21 cellular contexts compared by ENCODE assay signal in the genomic region with DNA sequence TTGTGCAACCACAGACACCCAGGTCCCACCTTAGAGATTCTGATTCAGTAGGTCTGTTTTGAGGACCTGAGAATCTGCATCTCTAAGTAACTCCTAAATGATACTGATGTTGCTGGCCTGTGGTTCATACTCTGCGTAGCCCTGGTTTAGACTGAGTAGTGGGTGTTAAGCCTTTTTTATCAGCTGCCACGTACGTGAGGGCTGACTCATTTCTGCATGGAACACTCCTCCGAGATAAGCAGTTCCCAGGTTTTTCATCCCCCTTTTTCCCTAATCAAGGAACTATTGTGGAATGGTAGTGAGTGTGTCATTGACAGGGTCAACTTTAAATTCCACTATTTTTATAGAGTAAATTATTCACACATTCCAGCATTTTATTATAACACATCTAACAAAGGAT.
"Had no signal": no experiment of that assay in that cellular context is flagged by ENCODE, and none has a peak within 500 bp of the region (broad histone marks: within the 10 kb centered on the region; RNA-seq: fewer than 3 reads in every experiment).

No MANE protein-coding gene starts in this region.

- H3K27ac ChIP-seq: body of pancreas, gastrocnemius medialis, parathyroid adenoma, suprapubic skin had no signal

- ATAC-seq: activated CD4-positive, alpha-beta T cell treated with anti-CD3 and anti-CD28 coated beads for 36 hours; body of pancreas; gastrocnemius medialis; naive thymus-derived CD8-positive, alpha-beta T cell; stimulated activated naive CD8-positive, alpha-beta T cell treated with anti-CD3 and anti-CD28 coated beads, Interleukin-15, amount 100 ng/mL, for 72 hours; WTC11 had no signal

- H3K27me3 Mint-ChIP-seq: activated CD4-positive, alpha-beta memory T cell treated with anti-CD3 and anti-CD28 coated beads for 36 hours; activated CD4-positive, alpha-beta T cell treated with anti-CD3 and anti-CD28 coated beads for 36 hours; activated naive CD8-positive, alpha-beta T cell; naive thymus-derived CD8-positive, alpha-beta T cell; stimulated activated naive CD8-positive, alpha-beta T cell treated with anti-CD3 and anti-CD28 coated beads, Interleukin-15, amount 100 ng/mL, for 72 hours; type B pancreatic cell had no signal

- H3K27me3 ChIP-seq: body of pancreas, dorsolateral prefrontal cortex, gastrocnemius medialis, suprapubic skin had no signal

- H3K27ac Mint-ChIP-seq: activated CD4-positive, alpha-beta memory T cell treated with anti-CD3 and anti-CD28 coated beads for 36 hours; activated CD4-positive, alpha-beta T cell treated with anti-CD3 and anti-CD28 coated beads for 36 hours; activated naive CD8-positive, alpha-beta T cell; activated T-helper 1 cell treated with anti-CD3 and anti-CD28 coated beads, Interleukin-12 subunit alpha, Interleukin-12 subunit beta, Interleukin-2, Interleukin-4 antibody, amounts not matched to agents 30 ng/mL and 10 ng/mL and 1 ng/mL, durations not matched to agents 14 hours and 24 hours and 36 hours; naive thymus-derived CD8-positive, alpha-beta T cell; stimulated activated naive CD8-positive, alpha-beta T cell treated with anti-CD3 and anti-CD28 coated beads, Interleukin-15, amount 100 ng/mL, for 72 hours; T-helper 2 cell treated with Interferon-gamma antibody and Interleukin-4, amounts not matched to agents 5 μg/mL and 100 μg/mL, for 36 hours; type B pancreatic cell; WTC11 had no signal

- H3K4me3 ChIP-seq: body of pancreas, dorsolateral prefrontal cortex, gastrocnemius medialis, suprapubic skin had no signal

- H3K9me3 Mint-ChIP-seq: type B pancreatic cell had no signal

- H3K9ac ChIP-seq: parathyroid adenoma had no signal

- FAIRE-seq: colon, TTC549 had no signal

- H3K9me3 ChIP-seq: body of pancreas, gastrocnemius medialis, suprapubic skin had no signal

- H3K4me3 Mint-ChIP-seq: activated CD4-positive, alpha-beta memory T cell treated with anti-CD3 and anti-CD28 coated beads for 36 hours; activated CD4-positive, alpha-beta T cell treated with anti-CD3 and anti-CD28 coated beads for 36 hours; activated naive CD8-positive, alpha-beta T cell; activated T-helper 1 cell treated with anti-CD3 and anti-CD28 coated beads, Interleukin-12 subunit alpha, Interleukin-12 subunit beta, Interleukin-2, Interleukin-4 antibody, amounts not matched to agents 30 ng/mL and 10 ng/mL and 1 ng/mL, durations not matched to agents 14 hours and 24 hours and 36 hours; naive thymus-derived CD8-positive, alpha-beta T cell; stimulated activated naive CD8-positive, alpha-beta T cell treated with anti-CD3 and anti-CD28 coated beads, Interleukin-15, amount 100 ng/mL, for 72 hours; T-helper 2 cell treated with Interferon-gamma antibody and Interleukin-4, amounts not matched to agents 5 μg/mL and 100 μg/mL, for 36 hours; type B pancreatic cell; WTC11 had no signal

- DNase-seq: activated CD4-positive, alpha-beta memory T cell treated with anti-CD3 and anti-CD28 coated beads for 36 hours; activated CD4-positive, alpha-beta T cell treated with anti-CD3 and anti-CD28 coated beads for 36 hours; activated gamma-delta T cell treated with Interleukin-2 at 50 U/mL for 16 hours; activated T-cell treated with anti-CD3 and anti-CD28 coated beads for 4 hours; amniotic stem cell; body of pancreas; dorsolateral prefrontal cortex; gastrocnemius medialis; mesendoderm; naive thymus-derived CD8-positive, alpha-beta T cell; stimulated activated CD4-positive, alpha-beta T cell treated with anti-CD3 and anti-CD28 coated beads, Interleukin-4, amount 100 ng/mL, for 1 hour; stimulated activated naive CD8-positive, alpha-beta T cell treated with anti-CD3 and anti-CD28 coated beads, Interleukin-15, amount 100 ng/mL, for 72 hours had no signal

- H2AFZ ChIP-seq: parathyroid adenoma had no signal

- H3K79me2 ChIP-seq: parathyroid adenoma had no signal

- H3K36me3 ChIP-seq: gastrocnemius medialis, suprapubic skin had no signal
